In genomic region chr20:22810626-22811559, GRCh38 we compare ENCODE assay signal across 35 cellular contexts.
DNase-seq lines count a peak whose midpoint lies in the region; ATAC-seq and TF ChIP-seq lines count a peak whose summit lies in the region.
"Had no signal": no experiment of that assay in that cellular context is flagged by ENCODE, and none has a peak within 500 bp of the region (broad histone marks: within the 10 kb centered on the region; RNA-seq: fewer than 3 reads in every experiment).

No MANE protein-coding gene starts in this region.

- WGBS in neuronal stem cell (ENCODE audit: extremely low coverage in 2 of 2, insufficient read length in 2 of 2, insufficient replicate concordance in 1 of 2), 2 donors, result no CpG with 5 or more reads among the region's 11 CpGs

- TF ChIP-seq POLR2A in breast epithelium (IDR thresholded peaks at IDR 0.05), result no peak

- ATAC-seq in GM21529 (IDR thresholded peaks at IDR 0.05; ENCODE audit: unreplicated experiment), result no peak
- ATAC-seq: activated CD8-positive, alpha-beta memory T cell treated with anti-CD3 and anti-CD28 coated beads, Interleukin-2, amount 10 ng/mL, durations not matched to agents 7 days and 5 days; activated naive CD8-positive, alpha-beta T cell treated with anti-CD3 and anti-CD28 coated beads, Interleukin-2, amount 50 U/mL, for 24 hours; GM12878; naive thymus-derived CD4-positive, alpha-beta T cell; PC-3; SK-N-SH treated with all-trans-retinoic acid at 6 μM for 48 hours had no signal

- H3K4me3 ChIP-seq in breast epithelium (no peak overlapping the region), neuronal stem cell (ENCODE audit: low read length in 2 of 2) (no peak overlapping the region), ascending aorta (no peak overlapping the region)
- H3K4me3 ChIP-seq: esophagus muscularis mucosa, GM12878, HAP-1, left ventricle myocardium inferior, MG63, smooth muscle cell had no signal

- no peak overlapping the region for H3K27ac Mint-ChIP-seq in MCF 10A (ENCODE audit: low read depth, unreplicated experiment)
- H3K27ac Mint-ChIP-seq: activated CD8-positive, alpha-beta memory T cell treated with anti-CD3 and anti-CD28 coated beads, Interleukin-2, amount 10 ng/mL, durations not matched to agents 7 days and 5 days; activated naive CD8-positive, alpha-beta T cell treated with anti-CD3 and anti-CD28 coated beads, Interleukin-2, amount 50 U/mL, for 24 hours; B cell; CD8-positive, alpha-beta memory T cell; dendritic cell treated with granulocyte-macrophage colony-stimulating factor and Interleukin-4, amounts not matched to agents 40 ng/mL and 50 ng/mL, for 4 days; T-helper 1 cell treated with Interleukin-12 subunit alpha and Interleukin-12 subunit beta and Interleukin-4 antibody, amounts not matched to agents 30 μg/mL and 1 μg/mL, for 36 hours had no signal

- H3K27ac ChIP-seq in breast epithelium (peak overlapping the region; percentile 5 to 53), neuronal stem cell (replicated peaks; ENCODE audit: low read length) (no peak overlapping the region), ascending aorta (no peak overlapping the region)
- H3K27ac ChIP-seq: esophagus muscularis mucosa, left ventricle myocardium inferior had no signal

- H2AK5ac ChIP-seq in neuronal stem cell (ENCODE audit: low read depth, low read length), result no peak overlapping the region

- no peak overlapping the region for H4K8ac ChIP-seq in neuronal stem cell (ENCODE audit: low read depth, low read length)

- H2BK15ac ChIP-seq in neuronal stem cell (ENCODE audit: low read length), result no peak overlapping the region

- no peak overlapping the region for H4K91ac ChIP-seq in neuronal stem cell (ENCODE audit: low read depth, low read length, poor library complexity)

- TF ChIP-seq CTCF in breast epithelium (IDR thresholded peaks at IDR 0.05), result no peak
- TF ChIP-seq CTCF in MCF 10A (IDR thresholded peaks at IDR 0.05; ENCODE audit: unreplicated experiment), result no peak
- TF ChIP-seq CTCF in ascending aorta (IDR thresholded peaks at IDR 0.05), result no peak

- peak overlapping the region; percentile 35 for H2AFZ ChIP-seq in neuronal stem cell (ENCODE audit: low read length)

- no peaks in the 10 kb centered on the region for H3K36me3 Mint-ChIP-seq in MCF 10A (ENCODE audit: insufficient read depth, unreplicated experiment)
- H3K36me3 Mint-ChIP-seq: activated CD8-positive, alpha-beta memory T cell treated with anti-CD3 and anti-CD28 coated beads, Interleukin-2, amount 10 ng/mL, durations not matched to agents 7 days and 5 days; CD8-positive, alpha-beta memory T cell; naive thymus-derived CD4-positive, alpha-beta T cell had no signal

- H3K36me3 ChIP-seq in breast epithelium (no peaks in the 10 kb centered on the region), neuronal stem cell (replicated peaks in 1 of 2; ENCODE audit: control insufficient read depth in 2 of 2, insufficient read depth in 2 of 2, low read length in 2 of 2) (no peaks in the 10 kb centered on the region), ascending aorta (no peaks in the 10 kb centered on the region)
- H3K36me3 ChIP-seq: esophagus muscularis mucosa, HAP-1, left ventricle myocardium inferior, MG63 had no signal

- H3K23ac ChIP-seq in neuronal stem cell (ENCODE audit: low read depth, low read length, poor library complexity), result no peak overlapping the region

- no peak overlapping the region for H3K9ac ChIP-seq in neuronal stem cell (ENCODE audit: low read depth, low read length, poor library complexity)

- no peaks in the 10 kb centered on the region for H3K79me1 ChIP-seq in neuronal stem cell (ENCODE audit: low read depth, low read length)

- no peak overlapping the region for H3K4me3 Mint-ChIP-seq in MCF 10A (ENCODE audit: unreplicated experiment)
- H3K4me3 Mint-ChIP-seq: activated CD8-positive, alpha-beta memory T cell treated with anti-CD3 and anti-CD28 coated beads, Interleukin-2, amount 10 ng/mL, durations not matched to agents 7 days and 5 days; activated naive CD8-positive, alpha-beta T cell treated with anti-CD3 and anti-CD28 coated beads, Interleukin-2, amount 50 U/mL, for 24 hours; B cell; CD8-positive, alpha-beta memory T cell; dendritic cell treated with granulocyte-macrophage colony-stimulating factor and Interleukin-4, amounts not matched to agents 40 ng/mL and 50 ng/mL, for 4 days; naive thymus-derived CD4-positive, alpha-beta T cell; T-helper 1 cell treated with Interleukin-12 subunit alpha and Interleukin-12 subunit beta and Interleukin-4 antibody, amounts not matched to agents 30 μg/mL and 1 μg/mL, for 36 hours had no signal

- H3K14ac ChIP-seq in neuronal stem cell (ENCODE audit: low read length), result no peak overlapping the region

- H3K4me1 ChIP-seq in breast epithelium (no peaks in the 10 kb centered on the region), neuronal stem cell (ENCODE audit: control insufficient read depth in 2 of 2, insufficient read depth in 1 of 2, low read depth in 1 of 2, low read length in 2 of 2) (peaks cover 0 to 29% of the 10 kb centered on the region in 2 donors), ascending aorta (no peaks in the 10 kb centered on the region)
- H3K4me1 ChIP-seq: esophagus muscularis mucosa, HAP-1 had no signal

- H2BK5ac ChIP-seq in neuronal stem cell (ENCODE audit: low read length), result peak overlapping the region; percentile 7

- H3K18ac ChIP-seq in neuronal stem cell (ENCODE audit: low read length), result peak overlapping the region; percentile 29

- no peak overlapping the region for H3K4me2 ChIP-seq in neuronal stem cell (ENCODE audit: insufficient read depth, low read length, poor library complexity, severe bottlenecking)
- H3K4me2 ChIP-seq: smooth muscle cell had no signal

- no peaks in the 10 kb centered on the region for H3K9me3 Mint-ChIP-seq in MCF 10A (ENCODE audit: unreplicated experiment)
- H3K9me3 Mint-ChIP-seq: activated naive CD8-positive, alpha-beta T cell treated with anti-CD3 and anti-CD28 coated beads, Interleukin-2, amount 50 U/mL, for 24 hours; dendritic cell treated with granulocyte-macrophage colony-stimulating factor and Interleukin-4, amounts not matched to agents 40 ng/mL and 50 ng/mL, for 4 days; T-helper 1 cell treated with Interleukin-12 subunit alpha and Interleukin-12 subunit beta and Interleukin-4 antibody, amounts not matched to agents 30 μg/mL and 1 μg/mL, for 36 hours had no signal

- POLR2A ChIA-PET in MCF 10A (lab: Yijun Ruan, JAX), result interaction anchor here (0.6 to 1.7 kb wide), 2 partner anchors 10 to 324 kb away, joined by 3 to 6 read pairs; no protein-coding TSS in a partner anchor

- no peaks in the 10 kb centered on the region for H3K27me3 Mint-ChIP-seq in MCF 10A (ENCODE audit: insufficient read depth, unreplicated experiment)
- H3K27me3 Mint-ChIP-seq: activated CD8-positive, alpha-beta memory T cell treated with anti-CD3 and anti-CD28 coated beads, Interleukin-2, amount 10 ng/mL, durations not matched to agents 7 days and 5 days; B cell; CD8-positive, alpha-beta memory T cell had no signal

- no TSS peak for BruUV-seq in MCF 10A (replicated peaks; lab: Mats Ljungman, UMichigan)

- H2BK120ac ChIP-seq in neuronal stem cell (ENCODE audit: low read depth, low read length), result no peak overlapping the region

- no peak overlapping the region for H2BK12ac ChIP-seq in neuronal stem cell (ENCODE audit: low read length)

- CTCF ChIA-PET in MCF 10A (lab: Yijun Ruan, JAX), result interaction anchor here (1.0 kb wide), 1 partner anchor 529 kb away, joined by 6 read pairs; no protein-coding TSS in a partner anchor

- DNase-seq in breast epithelium (ENCODE audit: low spot score in 2 of 2) (no peak), MCF 10A (ENCODE audit: unreplicated experiment) (no peak), dermis blood vessel endothelial cell (peak; percentile 36), neuronal stem cell (ENCODE audit: low spot score) (peak; percentile 29), NAMALWA (ENCODE audit: low spot score) (no peak), ascending aorta (ENCODE audit: low spot score in 2 of 2) (no peak)
- DNase-seq: ACHN; activated CD8-positive, alpha-beta memory T cell treated with anti-CD3 and anti-CD28 coated beads, Interleukin-2, amount 10 ng/mL, durations not matched to agents 7 days and 5 days; activated naive CD4-positive, alpha-beta T cell; activated naive CD8-positive, alpha-beta T cell treated with anti-CD3 and anti-CD28 coated beads, Interleukin-2, amount 50 U/mL, for 24 hours; activated T-cell treated with anti-CD3 and anti-CD28 coated beads, Interleukin-2, amount 50 U/mL, for 48 hours; CD8-positive, alpha-beta memory T cell; central memory CD4-positive, alpha-beta T cell; DMS153; foreskin fibroblast; islet precursor cell; KBM-7; left ventricle myocardium inferior; MG63; naive thymus-derived CD4-positive, alpha-beta T cell; NCI-H1417; NCI-H2081; NCI-H510A treated with DMSO at 0.1 percent for 48 hours; NK-92 treated with Interleukin-12 subunit alpha and Interleukin-12 subunit beta, amount 100 ng/mL, for 24 hours; PC-3; stimulated activated naive CD4-positive, alpha-beta T cell had no signal

- H3K4ac ChIP-seq in neuronal stem cell (ENCODE audit: low read length), result no peak overlapping the region

- H3K27me3 ChIP-seq in breast epithelium (no peaks in the 10 kb centered on the region), neuronal stem cell (ENCODE audit: control insufficient read depth in 3 of 3, insufficient read depth in 3 of 3, low read depth in 1 of 3, low read length in 3 of 3) (no peaks in the 10 kb centered on the region), ascending aorta (no peaks in the 10 kb centered on the region)
- H3K27me3 ChIP-seq: esophagus muscularis mucosa, MG63 had no signal

- no peaks in the 10 kb centered on the region for H3K4me1 Mint-ChIP-seq in MCF 10A (ENCODE audit: insufficient read depth, unreplicated experiment)
- H3K4me1 Mint-ChIP-seq: activated CD8-positive, alpha-beta memory T cell treated with anti-CD3 and anti-CD28 coated beads, Interleukin-2, amount 10 ng/mL, durations not matched to agents 7 days and 5 days; activated naive CD8-positive, alpha-beta T cell treated with anti-CD3 and anti-CD28 coated beads, Interleukin-2, amount 50 U/mL, for 24 hours; B cell; CD8-positive, alpha-beta memory T cell had no signal

- H3K9me3 ChIP-seq in breast epithelium, result no peaks in the 10 kb centered on the region
- H3K9me3 ChIP-seq in neuronal stem cell (replicated peaks in 1 of 2; ENCODE audit: control insufficient read depth in 2 of 2, insufficient read depth in 1 of 2, low read depth in 1 of 2, low read length in 2 of 2), result no peaks in the 10 kb centered on the region
- no peaks in the 10 kb centered on the region for H3K9me3 ChIP-seq in ascending aorta
- H3K9me3 ChIP-seq: esophagus muscularis mucosa, HAP-1, left ventricle myocardium inferior, MG63 had no signal

- intact Hi-C loops in breast epithelium (cut with DNase I; ENCODE audit: low total_unique reads) (no loop called here), MCF 10A (cut with micrococcal nuclease) (no loop called here), ascending aorta (cut with DNase I) (no loop called here)

Comparison
In these comparisons a context has a peak if more than half of its experiments do, and no peak if none do; other contexts are left out.
1. DNase-seq: peak in dermis blood vessel endothelial cell (single experiment) and neuronal stem cell (single experiment); none in breast epithelium (0 of 2), MCF 10A (single experiment), NAMALWA (single experiment) and ascending aorta (0 of 2).
2. H3K27ac ChIP-seq: peak in breast epithelium (2 of 2); none in neuronal stem cell (single experiment) and ascending aorta (0 of 2).